Comparison of ENCODE assay signal across 14 cellular contexts in the genomic region with DNA sequence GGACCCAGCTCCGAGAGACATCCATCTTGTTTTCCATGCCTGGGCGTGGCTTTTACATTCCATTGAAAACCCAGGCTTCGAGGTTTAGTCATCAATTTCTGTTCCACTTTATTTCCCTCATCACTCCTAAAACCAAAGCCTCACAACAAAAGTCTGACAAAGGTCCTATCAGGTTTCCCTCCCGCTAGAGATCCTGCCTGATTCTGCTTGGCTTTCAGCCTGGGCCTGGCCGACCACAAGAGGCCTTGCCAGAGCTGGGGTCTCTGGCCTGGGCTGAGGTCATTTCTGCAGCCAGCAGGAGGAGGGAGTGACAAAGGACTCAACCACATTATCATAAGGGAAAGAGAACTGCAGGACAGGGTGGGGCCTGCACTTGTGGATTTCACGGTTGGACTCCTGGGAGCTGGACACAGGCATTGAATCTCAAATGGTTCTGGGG.
DNase-seq lines count a peak whose midpoint lies in the region; ATAC-seq, FAIRE-seq and TF ChIP-seq lines count a peak whose summit lies in the region.
"Had no signal": no experiment of that assay in that cellular context is flagged by ENCODE, and none has a peak within 500 bp of the region (broad histone marks: within the 10 kb centered on the region; RNA-seq: fewer than 3 reads in every experiment).

No MANE protein-coding gene starts in this region.

- no peak for ATAC-seq in T-helper 17 cell
- no peak for ATAC-seq in GM21528 (IDR thresholded peaks at IDR 0.05; ENCODE audit: low FRiP score, unreplicated experiment)

- TF ChIP-seq CTCF in bronchial epithelial cell (IDR thresholded peaks at IDR 0.05; ENCODE audit: insufficient read depth, low read length, severe bottlenecking): no peak

- H3K4me3 Mint-ChIP-seq in T-helper 17 cell: no peak overlapping the region
- H3K4me3 Mint-ChIP-seq in activated naive CD4-positive, alpha-beta T cell treated with anti-CD3 and anti-CD28 coated beads, Interleukin-2, amount 10 ng/mL, durations not matched to agents 7 days and 5 days: no peak overlapping the region
- H3K4me3 Mint-ChIP-seq: central memory CD8-positive, alpha-beta T cell had no signal

- H3K27ac Mint-ChIP-seq in T-helper 17 cell: no peak overlapping the region
- H3K27ac Mint-ChIP-seq in activated naive CD4-positive, alpha-beta T cell treated with anti-CD3 and anti-CD28 coated beads, Interleukin-2, amount 10 ng/mL, durations not matched to agents 7 days and 5 days: no peak overlapping the region

- no peaks in the 10 kb centered on the region for H3K36me3 Mint-ChIP-seq in T-helper 17 cell (ENCODE audit: low read depth)
- no peaks in the 10 kb centered on the region for H3K36me3 Mint-ChIP-seq in activated naive CD4-positive, alpha-beta T cell treated with anti-CD3 and anti-CD28 coated beads, Interleukin-2, amount 10 ng/mL, durations not matched to agents 7 days and 5 days

- no peak for FAIRE-seq in HTR-8/SVneo (lab: Jason Lieb, UNC)
- FAIRE-seq in bronchial epithelial cell (lab: Jason Lieb, UNC): no peak
- FAIRE-seq: GM12891 had no signal

- no peaks in the 10 kb centered on the region for H3K27me3 ChIP-seq in bronchial epithelial cell (ENCODE audit: control insufficient read depth, insufficient read depth, low read length)
- H3K27me3 ChIP-seq: BLaER1, ovary, upper lobe of right lung had no signal

- peaks cover 5% of the 10 kb centered on the region for H3K27me3 Mint-ChIP-seq in T-helper 17 cell
- H3K27me3 Mint-ChIP-seq in activated naive CD4-positive, alpha-beta T cell treated with anti-CD3 and anti-CD28 coated beads, Interleukin-2, amount 10 ng/mL, durations not matched to agents 7 days and 5 days: no peaks in the 10 kb centered on the region

- H3K9me3 ChIP-seq in T-helper 17 cell (ENCODE audit: control insufficient read depth, low read length, poor library complexity, severe bottlenecking): no peaks in the 10 kb centered on the region
- H3K9me3 ChIP-seq: BLaER1, ovary, upper lobe of right lung had no signal

- in situ Hi-C loops in ACHN (cut with HindIII; ENCODE audit: low pct_ligation_motif_present, low pct_unique_long_range_greater_than_20kb, low sequenced_read_pairs): no loop called here

- DNase-seq in ACHN: peak; percentile 89
- DNase-seq in HTR-8/SVneo (ENCODE audit: insufficient read length, low spot score): peak; percentile 32
- DNase-seq in bronchial epithelial cell (ENCODE audit: low read depth): peak; percentile 85
- DNase-seq in left kidney (ENCODE audit: low read depth, low spot score): peak; percentile 46
- no peak for DNase-seq in T-helper 17 cell
- DNase-seq in COLO829 (ENCODE audit: low spot score): no peak
- no peak for DNase-seq in activated naive CD4-positive, alpha-beta T cell treated with anti-CD3 and anti-CD28 coated beads, Interleukin-2, amount 10 ng/mL, durations not matched to agents 7 days and 5 days
- DNase-seq: NCI-H526 treated with DMSO at 0.1 percent for 48 hours, ovary, upper lobe of right lung had no signal

- H3K9me3 Mint-ChIP-seq in activated naive CD4-positive, alpha-beta T cell treated with anti-CD3 and anti-CD28 coated beads, Interleukin-2, amount 10 ng/mL, durations not matched to agents 7 days and 5 days: no peaks in the 10 kb centered on the region
- H3K9me3 Mint-ChIP-seq: central memory CD8-positive, alpha-beta T cell had no signal

- CTCF ChIA-PET in activated naive CD4-positive, alpha-beta T cell treated with anti-CD3 and anti-CD28 coated beads, Interleukin-2, amount 10 ng/mL, durations not matched to agents 7 days and 5 days (lab: Charles Lee): interaction anchor here (0.6 kb wide), 1 partner anchor 82 kb away, joined by 3 read pairs; no protein-coding TSS in a partner anchor

- H3K36me3 ChIP-seq in bronchial epithelial cell (ENCODE audit: control insufficient read depth, insufficient read depth, low read length): no peaks in the 10 kb centered on the region
- H3K36me3 ChIP-seq: BLaER1, ovary, upper lobe of right lung had no signal

- H3K4me3 ChIP-seq in bronchial epithelial cell (ENCODE audit: low read depth, low read length): no peak overlapping the region
- H3K4me3 ChIP-seq: BLaER1, ovary, upper lobe of right lung had no signal

- no peaks in the 10 kb centered on the region for H3K4me1 Mint-ChIP-seq in T-helper 17 cell
- H3K4me1 Mint-ChIP-seq in activated naive CD4-positive, alpha-beta T cell treated with anti-CD3 and anti-CD28 coated beads, Interleukin-2, amount 10 ng/mL, durations not matched to agents 7 days and 5 days: no peaks in the 10 kb centered on the region
- H3K4me1 Mint-ChIP-seq: central memory CD8-positive, alpha-beta T cell had no signal

Comparison
In these comparisons a context has a peak if more than half of its experiments do, and no peak if none do; other contexts are left out.
1. DNase-seq: peak in ACHN (single experiment), HTR-8/SVneo (single experiment), bronchial epithelial cell (single experiment) and left kidney (single experiment); none in T-helper 17 cell (0 of 3), COLO829 (single experiment) and activated naive CD4-positive, alpha-beta T cell treated with anti-CD3 and anti-CD28 coated beads, Interleukin-2, amount 10 ng/mL, durations not matched to agents 7 days and 5 days (single experiment).